ENCODE assay signal across 11 cellular contexts in genomic region chr5:168365581-168366081, GRCh38.
DNase-seq lines count a peak whose midpoint lies in the region; FAIRE-seq and TF ChIP-seq lines count a peak whose summit lies in the region.
"Had no signal": no experiment of that assay in that cellular context is flagged by ENCODE, and none has a peak within 500 bp of the region (broad histone marks: within the 10 kb centered on the region; RNA-seq: fewer than 3 reads in every experiment).

No MANE protein-coding gene starts in this region.

- DNase-seq in cardiac muscle cell (ENCODE audit: low read depth in 1 of 2, low spot score in 1 of 2) (peak; percentile 15 to 73), left ventricle myocardium inferior (no peak), chondrocyte (ENCODE audit: low spot score) (no peak), H54 (ENCODE audit: insufficient read length, low spot score) (no peak), GM10266 (ENCODE audit: extremely low spot score) (no peak), SJCRH30 (no peak), NCI-H446 treated with DMSO at 0.1 percent for 48 hours (lab: John Stamatoyannopoulos, UW) (no peak)
- DNase-seq: activated T-cell treated with anti-CD3 and anti-CD28 coated beads, Interleukin-2, amount 50 U/mL, for 4 hours; CD4-positive, CD25-positive, alpha-beta regulatory T cell had no signal

- intact Hi-C loops in left ventricle myocardium inferior (cut with micrococcal nuclease): no loop called here

- H3K27ac ChIP-seq in cardiac muscle cell: no peak overlapping the region
- H3K27ac ChIP-seq in left ventricle myocardium inferior (replicated peaks): no peak overlapping the region
- peak overlapping the region in 1 of 2 donors; percentile 25 for H3K27ac ChIP-seq in liver (ENCODE audit: low read depth in 1 of 2, low read length in 2 of 2)
- H3K27ac ChIP-seq in SJCRH30: no peak overlapping the region
- H3K27ac ChIP-seq: gastroesophageal sphincter had no signal

- no peaks in the 10 kb centered on the region for H3K36me3 Mint-ChIP-seq in chondrocyte (ENCODE audit: low read depth)
- H3K36me3 Mint-ChIP-seq: CD4-positive, CD25-positive, alpha-beta regulatory T cell had no signal

- H3K27me3 ChIP-seq in cardiac muscle cell: no peaks in the 10 kb centered on the region
- H3K27me3 ChIP-seq in left ventricle myocardium inferior (ENCODE audit: low read depth): peaks cover 21% of the 10 kb centered on the region
- H3K27me3 ChIP-seq in liver (ENCODE audit: control insufficient read depth in 4 of 4, insufficient read depth in 4 of 4, low read length in 3 of 4): no peaks in the 10 kb centered on the region
- H3K27me3 ChIP-seq in SJCRH30: peaks cover 4% of the 10 kb centered on the region; the same call in 1 of the 2 replicates

- no peaks in the 10 kb centered on the region for H3K27me3 Mint-ChIP-seq in chondrocyte (ENCODE audit: low read depth)

- H3K4me3 ChIP-seq in cardiac muscle cell (no peak overlapping the region), left ventricle myocardium inferior (no peak overlapping the region), liver (ENCODE audit: low read depth in 1 of 3, low read length in 3 of 3) (no peak overlapping the region), SJCRH30 (no peak overlapping the region)
- H3K4me3 ChIP-seq: gastroesophageal sphincter had no signal

- H3K4me1 ChIP-seq in cardiac muscle cell (ENCODE audit: low read depth): peaks cover 3% of the 10 kb centered on the region
- H3K4me1 ChIP-seq in left ventricle myocardium inferior: peaks cover 7% of the 10 kb centered on the region
- peaks cover 8 to 22% (median 17%) of the 10 kb centered on the region in 4 donors for H3K4me1 ChIP-seq in liver (ENCODE audit: control insufficient read depth in 4 of 4, insufficient read depth in 4 of 4, low read length in 3 of 4)
- no peaks in the 10 kb centered on the region for H3K4me1 ChIP-seq in SJCRH30
- H3K4me1 ChIP-seq: gastroesophageal sphincter had no signal

- 34% methylated on average over 10 of the region's 10 CpGs for WGBS in liver

- H3K9me3 ChIP-seq in cardiac muscle cell (ENCODE audit: low read depth) (no peaks in the 10 kb centered on the region), left ventricle myocardium inferior (replicated peaks) (no peaks in the 10 kb centered on the region), liver (ENCODE audit: control insufficient read depth in 4 of 4, low read length in 3 of 4) (no peaks in the 10 kb centered on the region), SJCRH30 (replicated peaks) (no peaks in the 10 kb centered on the region)
- H3K9me3 ChIP-seq: gastroesophageal sphincter had no signal

- no peak overlapping the region for H3K4me3 Mint-ChIP-seq in chondrocyte (ENCODE audit: unreplicated experiment)
- H3K4me3 Mint-ChIP-seq: activated T-cell treated with anti-CD3 and anti-CD28 coated beads, Interleukin-2, amount 50 U/mL, for 4 hours; CD4-positive, CD25-positive, alpha-beta regulatory T cell had no signal

- H3K36me3 ChIP-seq in cardiac muscle cell: no peaks in the 10 kb centered on the region
- no peaks in the 10 kb centered on the region for H3K36me3 ChIP-seq in left ventricle myocardium inferior
- no peaks in the 10 kb centered on the region for H3K36me3 ChIP-seq in liver (ENCODE audit: control insufficient read depth in 4 of 4, insufficient read depth in 3 of 4, low read depth in 1 of 4, low read length in 3 of 4)
- H3K36me3 ChIP-seq in SJCRH30: no peaks in the 10 kb centered on the region
- H3K36me3 ChIP-seq: gastroesophageal sphincter had no signal

- peak; percentile 41 to 42 for TF ChIP-seq RAD21 in liver (IDR thresholded peaks at IDR 0.05)

- H3K27ac Mint-ChIP-seq in chondrocyte (ENCODE audit: unreplicated experiment): peak overlapping the region; percentile 72
- H3K27ac Mint-ChIP-seq: CD4-positive, CD25-positive, alpha-beta regulatory T cell had no signal

- H3K9me3 Mint-ChIP-seq in chondrocyte (ENCODE audit: low read depth): no peaks in the 10 kb centered on the region
- H3K9me3 Mint-ChIP-seq: activated T-cell treated with anti-CD3 and anti-CD28 coated beads, Interleukin-2, amount 50 U/mL, for 4 hours had no signal

- FAIRE-seq in H54 (lab: Jason Lieb, UNC): no peak

- H3K4me1 Mint-ChIP-seq in chondrocyte (ENCODE audit: low read depth): peaks cover 15% of the 10 kb centered on the region
- H3K4me1 Mint-ChIP-seq: CD4-positive, CD25-positive, alpha-beta regulatory T cell had no signal

- H3K9ac ChIP-seq in liver (ENCODE audit: low read depth in 1 of 2, low read length in 2 of 2): no peak overlapping the region

- TF ChIP-seq CTCF in cardiac muscle cell (IDR thresholded peaks at IDR 0.05; ENCODE audit: low read depth, low read length) (peak; percentile 29), left ventricle myocardium inferior (IDR thresholded peaks at IDR 0.05; ENCODE audit: borderline replicate concordance) (no peak), chondrocyte (IDR thresholded peaks at IDR 0.05) (peak; percentile 32), liver (IDR thresholded peaks at IDR 0.05; ENCODE audit: low read depth, low read length, missing input control) (peak; percentile 30), GM10266 (IDR thresholded peaks at IDR 0.05; ENCODE audit: control insufficient read depth, insufficient read depth, low read depth, missing control alignments) (no peak)

- TF ChIP-seq POLR2A in H54 (IDR thresholded peaks at IDR 0.05; ENCODE audit: low read depth, low read length): no peak

TF ChIP-seq in liver, 16 proteins besides CTCF, POLR2A, EP300 and RAD21:
- TF ChIP-seq MAX (IDR thresholded peaks at IDR 0.05) (no peak), ATF3 (IDR thresholded peaks at IDR 0.05) (no peak), FOXA1 (IDR thresholded peaks at IDR 0.05) (no peak), FOXA2 (IDR thresholded peaks at IDR 0.05) (no peak), EGR1 (IDR thresholded peaks at IDR 0.05; ENCODE audit: low read depth in 2 of 2) (no peak), RXRA (IDR thresholded peaks at IDR 0.05) (no peak), HNF4A (conservative IDR thresholded peaks at IDR 0.05) (no peak)

Comparison
In these comparisons a context has a peak if more than half of its experiments do, and no peak if none do; other contexts are left out.
1. DNase-seq: peak in cardiac muscle cell (2 of 2); none in left ventricle myocardium inferior (single experiment), chondrocyte (single experiment), H54 (single experiment), GM10266 (single experiment), SJCRH30 (0 of 2) and NCI-H446 treated with DMSO at 0.1 percent for 48 hours (single experiment).
2. CTCF ChIP-seq: peak in cardiac muscle cell (single experiment), chondrocyte (single experiment) and liver (single experiment); none in left ventricle myocardium inferior (single experiment) and GM10266 (single experiment).